Comparison of ENCODE assay signal across 1 cellular context in the genomic region with DNA sequence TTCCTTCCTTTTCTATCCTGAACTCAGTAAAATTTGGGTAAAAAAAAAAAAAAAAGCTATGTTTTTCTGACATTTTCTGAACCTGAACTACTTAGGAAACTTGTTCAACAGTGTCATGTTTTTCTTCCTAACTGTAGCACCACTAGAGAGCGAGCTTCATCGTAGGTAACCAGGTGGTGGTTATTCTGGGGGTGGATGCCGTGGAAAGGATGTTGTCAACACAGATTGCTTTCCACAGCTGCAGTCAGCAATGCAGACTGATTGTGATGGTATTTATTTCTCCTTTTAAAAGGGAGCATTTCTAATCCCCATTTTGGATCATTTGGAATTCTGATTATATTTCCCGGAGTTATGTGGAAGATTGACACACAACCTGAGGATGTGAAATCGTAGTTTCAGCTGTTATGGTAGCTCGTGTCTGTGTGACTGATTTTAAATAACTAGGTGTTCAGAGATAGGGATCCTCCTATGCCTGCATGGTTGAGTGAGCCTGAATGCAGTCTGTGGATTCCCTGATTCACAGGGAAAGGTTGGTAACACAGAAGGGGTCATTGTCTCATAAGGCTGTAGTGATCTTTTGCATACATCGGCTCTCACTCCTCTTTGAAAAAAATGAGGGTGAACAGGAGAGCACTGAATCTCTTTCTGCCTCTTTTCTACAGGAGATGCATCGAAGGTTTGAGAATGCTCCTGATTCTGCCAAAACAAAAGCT.
TF ChIP-seq lines count a peak whose summit lies in the region.

No MANE protein-coding gene starts in this region.

TF ChIP-seq in SK-N-SH, 30 proteins besides CTCF, POLR2A, EP300 and RAD21 (continued from another document):
- TF ChIP-seq, protein P1, sequence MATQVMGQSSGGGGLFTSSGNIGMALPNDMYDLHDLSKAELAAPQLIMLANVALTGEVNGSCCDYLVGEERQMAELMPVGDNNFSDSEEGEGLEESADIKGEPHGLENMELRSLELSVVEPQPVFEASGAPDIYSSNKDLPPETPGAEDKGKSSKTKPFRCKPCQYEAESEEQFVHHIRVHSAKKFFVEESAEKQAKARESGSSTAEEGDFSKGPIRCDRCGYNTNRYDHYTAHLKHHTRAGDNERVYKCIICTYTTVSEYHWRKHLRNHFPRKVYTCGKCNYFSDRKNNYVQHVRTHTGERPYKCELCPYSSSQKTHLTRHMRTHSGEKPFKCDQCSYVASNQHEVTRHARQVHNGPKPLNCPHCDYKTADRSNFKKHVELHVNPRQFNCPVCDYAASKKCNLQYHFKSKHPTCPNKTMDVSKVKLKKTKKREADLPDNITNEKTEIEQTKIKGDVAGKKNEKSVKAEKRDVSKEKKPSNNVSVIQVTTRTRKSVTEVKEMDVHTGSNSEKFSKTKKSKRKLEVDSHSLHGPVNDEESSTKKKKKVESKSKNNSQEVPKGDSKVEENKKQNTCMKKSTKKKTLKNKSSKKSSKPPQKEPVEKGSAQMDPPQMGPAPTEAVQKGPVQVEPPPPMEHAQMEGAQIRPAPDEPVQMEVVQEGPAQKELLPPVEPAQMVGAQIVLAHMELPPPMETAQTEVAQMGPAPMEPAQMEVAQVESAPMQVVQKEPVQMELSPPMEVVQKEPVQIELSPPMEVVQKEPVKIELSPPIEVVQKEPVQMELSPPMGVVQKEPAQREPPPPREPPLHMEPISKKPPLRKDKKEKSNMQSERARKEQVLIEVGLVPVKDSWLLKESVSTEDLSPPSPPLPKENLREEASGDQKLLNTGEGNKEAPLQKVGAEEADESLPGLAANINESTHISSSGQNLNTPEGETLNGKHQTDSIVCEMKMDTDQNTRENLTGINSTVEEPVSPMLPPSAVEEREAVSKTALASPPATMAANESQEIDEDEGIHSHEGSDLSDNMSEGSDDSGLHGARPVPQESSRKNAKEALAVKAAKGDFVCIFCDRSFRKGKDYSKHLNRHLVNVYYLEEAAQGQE (IDR thresholded peaks at IDR 0.05; ENCODE audit: low read depth, low read length), result no peak
TF ChIP-seq in SK-N-SH: peak in this region for 0.
